In genomic region chr15:68113751-68114150, GRCh38 we compare ENCODE assay signal across 11 cellular contexts. TPM values are rescaled to one million over a fixed set of nuclear protein-coding genes. Genes with fewer than 3 reads are reported as not detected.
A peak's percentile ranks its signal among the peaks of the same experiment; 100 is the strongest.
DNase-seq lines count a peak whose midpoint lies in the region; ATAC-seq, FAIRE-seq and TF ChIP-seq lines count a peak whose summit lies in the region.
"Had no signal": no experiment of that assay in that cellular context is flagged by ENCODE, and none has a peak within 500 bp of the region (broad histone marks: within the 10 kb centered on the region; RNA-seq: fewer than 3 reads in every experiment).

No MANE protein-coding gene starts in this region.

- POLR2A ChIA-PET in GM12878 (lab: Charles Lee) = interaction anchor here (0.5 to 1.8 kb wide), 2 partner anchors 27 to 39 kb away, joined by 4 to 7 read pairs; no protein-coding TSS in a partner anchor

- H3K4me1 ChIP-seq in GM12878 (ENCODE audit: control insufficient read depth, insufficient read depth, low read length) (peaks cover 17% of the 10 kb centered on the region), mesenchymal stem cell (ENCODE audit: control insufficient read depth, insufficient read depth, low read depth, low read length) (no peaks in the 10 kb centered on the region), prostate gland (replicated peaks) (no peaks in the 10 kb centered on the region)

- H3K9me3 Mint-ChIP-seq in stimulated activated naive CD8-positive, alpha-beta T cell treated with anti-CD3 and anti-CD28 coated beads, Interleukin-15, Interleukin-2, amounts not matched to agents 100 ng/mL and 50 ng/mL, for 24 hours = no peaks in the 10 kb centered on the region

- no peaks in the 10 kb centered on the region; the same call in 1 of the 2 replicates for H4K20me1 ChIP-seq in GM12878 (ENCODE audit: control insufficient read depth, insufficient read depth)

- no peaks in the 10 kb centered on the region for H3K27me3 Mint-ChIP-seq in stimulated activated naive CD8-positive, alpha-beta T cell treated with anti-CD3 and anti-CD28 coated beads, Interleukin-15, Interleukin-2, amounts not matched to agents 100 ng/mL and 50 ng/mL, for 24 hours

- SMC1A ChIA-PET in GM12878 (lab: Charles Lee; ENCODE audit: uncharacterized antibody, unreplicated experiment) = interaction anchor here (0.6 to 3.5 kb wide), 16 partner anchors 10 to 250 kb away, joined by 3 to 14 read pairs (median 4); no protein-coding TSS in a partner anchor

- H2BK12ac ChIP-seq in mesenchymal stem cell (ENCODE audit: low read length in 2 of 2) = no peak overlapping the region

- peaks cover 7% of the 10 kb centered on the region for H3K79me1 ChIP-seq in mesenchymal stem cell (replicated peaks; ENCODE audit: low read length, poor library complexity, severe bottlenecking)

- peaks cover 79% of the 10 kb centered on the region for H3K4me1 Mint-ChIP-seq in stimulated activated naive CD8-positive, alpha-beta T cell treated with anti-CD3 and anti-CD28 coated beads, Interleukin-15, Interleukin-2, amounts not matched to agents 100 ng/mL and 50 ng/mL, for 24 hours (ENCODE audit: low read depth)

- TF ChIP-seq EP300 in GM12878 (IDR thresholded peaks at IDR 0.05; ENCODE audit: borderline replicate concordance in 1 of 2, control insufficient read depth in 1 of 2, low read depth in 2 of 2, low read length in 2 of 2) = no peak

- RAD21 ChIA-PET in GM12878 (lab: Charles Lee; ENCODE audit: unreplicated experiment) = interaction anchor here (1.1 to 3.2 kb wide), 7 partner anchors 9 to 253 kb away, joined by 3 to 12 read pairs (median 5); partner anchors contain the start of gene PIAS1

- TF ChIP-seq CTCF in GM12878 (IDR thresholded peaks at IDR 0.05 in 2 of 3, conservative IDR thresholded peaks at IDR 0.05 in 1 of 3; ENCODE audit: control insufficient read depth in 2 of 3, extremely low read depth in 1 of 3, insufficient read depth in 1 of 3, low read depth in 3 of 3, low read length in 3 of 3) = no peak
- no peak for TF ChIP-seq CTCF in prostate gland (IDR thresholded peaks at IDR 0.05)

- H3K4me3 ChIP-seq in GM12878 = no peak overlapping the region
- H3K4me3 ChIP-seq in mesenchymal stem cell (ENCODE audit: insufficient read depth in 1 of 2, low read depth in 1 of 2, low read length in 2 of 2) = peak overlapping the region in 1 of 2 experiments; percentile 74
- H3K4me3 ChIP-seq in prostate gland = no peak overlapping the region

- no peak overlapping the region for H4K91ac ChIP-seq in mesenchymal stem cell (ENCODE audit: low read length)

- H2BK5ac ChIP-seq in mesenchymal stem cell (ENCODE audit: low read depth, low read length, poor library complexity, severe bottlenecking) = no peak overlapping the region

- peak overlapping the region; percentile 32 for H3K27ac Mint-ChIP-seq in stimulated activated naive CD8-positive, alpha-beta T cell treated with anti-CD3 and anti-CD28 coated beads, Interleukin-15, Interleukin-2, amounts not matched to agents 100 ng/mL and 50 ng/mL, for 24 hours

- H3K27me3 ChIP-seq in GM12878 (replicated peaks in 1 of 2; ENCODE audit: control insufficient read depth in 2 of 2, insufficient read depth in 2 of 2, low read length in 1 of 2) = no peaks in the 10 kb centered on the region
- H3K27me3 ChIP-seq in mesenchymal stem cell (ENCODE audit: control insufficient read depth in 1 of 2, insufficient read depth in 1 of 2, low read length in 2 of 2) = no peaks in the 10 kb centered on the region
- H3K27me3 ChIP-seq in prostate gland (replicated peaks; ENCODE audit: insufficient read depth) = no peaks in the 10 kb centered on the region
- H3K27me3 ChIP-seq: foreskin keratinocyte had no signal

- H3K27ac ChIP-seq in GM12878 (ENCODE audit: control insufficient read depth, insufficient read depth) = peak overlapping the region; percentile 24; the same call in 1 of the 2 replicates
- H3K27ac ChIP-seq in mesenchymal stem cell (ENCODE audit: low read length, poor library complexity, severe bottlenecking) = no peak overlapping the region
- H3K27ac ChIP-seq in prostate gland = peak overlapping the region in 1 of 2 donors; percentile 43
- H3K27ac ChIP-seq: WERI-Rb-1 had no signal

- no peak overlapping the region for H3K14ac ChIP-seq in mesenchymal stem cell (ENCODE audit: low read length in 2 of 2)

- TF ChIP-seq POLR2A in GM12878 (IDR thresholded peaks at IDR 0.05; ENCODE audit: low read depth, low read length) = no peak
- TF ChIP-seq POLR2A in prostate gland (IDR thresholded peaks at IDR 0.05) = no peak

- DNase-seq in stimulated activated naive CD8-positive, alpha-beta T cell treated with anti-CD3 and anti-CD28 coated beads, Interleukin-15, Interleukin-2, amounts not matched to agents 100 U/mL and 50 U/mL, for 24 hours = no peak
- DNase-seq in GM12878 (ENCODE audit: low read depth, low spot score) (no peak), mesenchymal stem cell (peak; percentile 30), prostate gland (ENCODE audit: low spot score) (no peak)
- DNase-seq in stimulated activated CD4-positive, alpha-beta T cell treated with anti-CD3 and anti-CD28 coated beads, Interleukin-15, amount 100 ng/mL, for 24 hours = no peak
- DNase-seq: NCI-H1048, WERI-Rb-1 had no signal

- FAIRE-seq in GM12878 (lab: Jason Lieb, UNC) = no peak

- H3K4ac ChIP-seq in mesenchymal stem cell (ENCODE audit: low read depth in 1 of 2, low read length in 2 of 2) = no peak overlapping the region

- TF ChIP-seq RAD21 in GM12878 (IDR thresholded peaks at IDR 0.05; ENCODE audit: insufficient read depth, low read depth, low read length) = no peak

- no peak overlapping the region for H3K23ac ChIP-seq in mesenchymal stem cell (ENCODE audit: low read length in 2 of 2)

- H4K8ac ChIP-seq in mesenchymal stem cell (ENCODE audit: low read length) = no peak overlapping the region

- CTCF ChIA-PET in GM12878 (lab: Yijun Ruan, JAX) = interaction anchor here (0.9 to 2.2 kb wide), 4 partner anchors 11 to 251 kb away, joined by 4 to 7 read pairs (median 4); no protein-coding TSS in a partner anchor

- H3K9ac ChIP-seq in GM12878 (ENCODE audit: control insufficient read depth, insufficient read depth, low read length) = no peak overlapping the region
- peak overlapping the region; percentile 91 for H3K9ac ChIP-seq in mesenchymal stem cell (ENCODE audit: low read length)

- H2BK15ac ChIP-seq in mesenchymal stem cell (ENCODE audit: low read depth, poor library complexity, severe bottlenecking) = no peak overlapping the region

- 0% methylated on average over 1 of the region's 1 CpG for WGBS in GM12878 (ENCODE audit: insufficient coverage, insufficient replicate concordance, low lambda C conversion rate, missing lambda C conversion rate)
- WGBS in mesenchymal stem cell = no CpG with 5 or more reads among the region's 1 CpG
- WGBS in prostate gland = 8% methylated on average over 1 of the region's 1 CpG

- no peak overlapping the region for H3K18ac ChIP-seq in mesenchymal stem cell (ENCODE audit: low read depth in 1 of 2, low read length in 2 of 2)

- ATAC-seq in stimulated activated naive CD8-positive, alpha-beta T cell treated with anti-CD3 and anti-CD28 coated beads, Interleukin-15, Interleukin-2, amounts not matched to agents 100 U/mL and 50 U/mL, for 24 hours = no peak
- ATAC-seq in GM12878 (peak; percentile 21; the same call in 1 of the 3 replicates), GM21526 (IDR thresholded peaks at IDR 0.05; ENCODE audit: low FRiP score, unreplicated experiment) (no peak), HG03469 (IDR thresholded peaks at IDR 0.05; ENCODE audit: unreplicated experiment) (no peak)
- ATAC-seq: foreskin keratinocyte had no signal

- H3K36me3 ChIP-seq in GM12878 (ENCODE audit: control insufficient read depth in 2 of 2, insufficient read depth in 2 of 2, low read length in 1 of 2) (peaks cover 0 to 3% of the 10 kb centered on the region in 2 experiments; a peak in 2 of 4 replicates), mesenchymal stem cell (ENCODE audit: control insufficient read depth in 1 of 2, insufficient read depth in 2 of 2, low read depth in 1 of 2, low read length in 2 of 2) (no peaks in the 10 kb centered on the region), prostate gland (no peaks in the 10 kb centered on the region)
- H3K36me3 ChIP-seq: WERI-Rb-1 had no signal

- intact Hi-C loops in GM12878 (cut with micrococcal nuclease; ENCODE audit: unreplicated experiment) (no loop called here), prostate gland (cut with DNase I) (no loop called here)

- peaks cover 3% of the 10 kb centered on the region for H3K9me3 ChIP-seq in GM12878 (replicated peaks; ENCODE audit: control insufficient read depth, insufficient read depth, low read length)
- H3K9me3 ChIP-seq in mesenchymal stem cell (ENCODE audit: control insufficient read depth, low read length) = no peaks in the 10 kb centered on the region
- H3K9me3 ChIP-seq in prostate gland = no peaks in the 10 kb centered on the region

- H3K4me2 ChIP-seq in GM12878 (ENCODE audit: control insufficient read depth, insufficient read depth) (peak overlapping the region; percentile 67), mesenchymal stem cell (ENCODE audit: low read length, poor library complexity, severe bottlenecking) (no peak overlapping the region)

- no TSS peak for BruUV-seq in GM12878 (replicated peaks; lab: Mats Ljungman, UMichigan)

- H2BK120ac ChIP-seq in mesenchymal stem cell (ENCODE audit: low read depth, low read length) = no peak overlapping the region

- H3K36me3 Mint-ChIP-seq in stimulated activated naive CD8-positive, alpha-beta T cell treated with anti-CD3 and anti-CD28 coated beads, Interleukin-15, Interleukin-2, amounts not matched to agents 100 ng/mL and 50 ng/mL, for 24 hours (ENCODE audit: low read depth) = peaks cover 22% of the 10 kb centered on the region

- H2AFZ ChIP-seq in GM12878 (ENCODE audit: control insufficient read depth, low read depth, low read length) (no peak overlapping the region), mesenchymal stem cell (ENCODE audit: low read depth, low read length) (no peak overlapping the region)

- H3K4me3 Mint-ChIP-seq in stimulated activated naive CD8-positive, alpha-beta T cell treated with anti-CD3 and anti-CD28 coated beads, Interleukin-15, Interleukin-2, amounts not matched to agents 100 ng/mL and 50 ng/mL, for 24 hours = peak overlapping the region; percentile 27

- H3K79me2 ChIP-seq in GM12878 (ENCODE audit: control insufficient read depth, insufficient read depth, low read length) = peaks cover 96% of the 10 kb centered on the region

- H2AK5ac ChIP-seq in mesenchymal stem cell (ENCODE audit: low read length, severe bottlenecking) = no peak overlapping the region

- in situ Hi-C loops in GM12878 (cut with MboI) = no loop called here

RNA-seq across cellular contexts. Expression of gene PIAS1, which starts 59.6 kb away (rescaled TPM):
- total RNA-seq in GM12878 (2013; cell fraction: nucleolus; rRNA removed) = 530 and 583 TPM in 2 replicates
- 39.0 and 39.1 TPM in 2 replicates for total RNA-seq in GM12878 (2014; rRNA removed)
- total RNA-seq in GM12878 (2014; rRNA removed; fragmentation: Illumina TruSeq; extraction: Trizol) = 32.3 and 37.9 TPM in 2 replicates
- 34.8 and 35.0 TPM in 2 replicates for total RNA-seq in GM12878 (2021)
- polyA plus RNA-seq in GM12878 (2011; ENCODE audit: low read depth) = 50.6 TPM
- 94.6 and 96.3 TPM in 2 replicates for polyA plus RNA-seq in GM12878 (2011; rRNA removed)
- polyA plus RNA-seq in GM12878 (2011; cell fraction: cytosol; rRNA removed) = 76.3 and 82.8 TPM in 2 replicates
- 118 and 121 TPM in 2 replicates for polyA plus RNA-seq in GM12878 (2011; cell fraction: nucleus; rRNA removed)
- 29.4 and 31.0 TPM in 2 replicates for polyA plus RNA-seq in GM12878 (2012)
- polyA plus RNA-seq in GM12878 (2014; fragmentation: Illumina TruSeq; extraction: Trizol) = 62.4 and 74.5 TPM in 2 replicates
- 10 to 100 TPM; 20.2 to 22.2 TPM for polyA plus RNA-seq in GM12878 (2014; fragmentation: Nextera tagmentation; extraction: Ambion mirVana)
- polyA plus RNA-seq in GM12878 (2014; rRNA removed) = 24.8 and 27.1 TPM in 2 replicates
- 10 to 100 TPM; 60.6 to 61.4 TPM for polyA plus RNA-seq in GM12878 (2016; fragmentation: Nextera tagmentation; extraction: Ambion mirVana)
- polyA minus RNA-seq in GM12878 (2011; rRNA and poly(A)+ RNA removed) = 141 and 178 TPM in 2 replicates
- 34.2 and 39.8 TPM in 2 replicates for polyA minus RNA-seq in GM12878 (2011; cell fraction: cytosol; rRNA and poly(A)+ RNA removed)
- polyA minus RNA-seq in GM12878 (2011; cell fraction: nucleus; rRNA and poly(A)+ RNA removed) = 146 and 188 TPM in 2 replicates
- polyA plus RNA-seq in mesenchymal stem cell (2013, experiment 1 of 2) = 43.4 TPM
- polyA plus RNA-seq in mesenchymal stem cell (2013, experiment 2 of 2) = 38.9 TPM
- total RNA-seq in prostate gland = 10 to 100 TPM; 40.9 to 58.4 TPM
